ENCODE assay signal across 8 cellular contexts in the genomic region with DNA sequence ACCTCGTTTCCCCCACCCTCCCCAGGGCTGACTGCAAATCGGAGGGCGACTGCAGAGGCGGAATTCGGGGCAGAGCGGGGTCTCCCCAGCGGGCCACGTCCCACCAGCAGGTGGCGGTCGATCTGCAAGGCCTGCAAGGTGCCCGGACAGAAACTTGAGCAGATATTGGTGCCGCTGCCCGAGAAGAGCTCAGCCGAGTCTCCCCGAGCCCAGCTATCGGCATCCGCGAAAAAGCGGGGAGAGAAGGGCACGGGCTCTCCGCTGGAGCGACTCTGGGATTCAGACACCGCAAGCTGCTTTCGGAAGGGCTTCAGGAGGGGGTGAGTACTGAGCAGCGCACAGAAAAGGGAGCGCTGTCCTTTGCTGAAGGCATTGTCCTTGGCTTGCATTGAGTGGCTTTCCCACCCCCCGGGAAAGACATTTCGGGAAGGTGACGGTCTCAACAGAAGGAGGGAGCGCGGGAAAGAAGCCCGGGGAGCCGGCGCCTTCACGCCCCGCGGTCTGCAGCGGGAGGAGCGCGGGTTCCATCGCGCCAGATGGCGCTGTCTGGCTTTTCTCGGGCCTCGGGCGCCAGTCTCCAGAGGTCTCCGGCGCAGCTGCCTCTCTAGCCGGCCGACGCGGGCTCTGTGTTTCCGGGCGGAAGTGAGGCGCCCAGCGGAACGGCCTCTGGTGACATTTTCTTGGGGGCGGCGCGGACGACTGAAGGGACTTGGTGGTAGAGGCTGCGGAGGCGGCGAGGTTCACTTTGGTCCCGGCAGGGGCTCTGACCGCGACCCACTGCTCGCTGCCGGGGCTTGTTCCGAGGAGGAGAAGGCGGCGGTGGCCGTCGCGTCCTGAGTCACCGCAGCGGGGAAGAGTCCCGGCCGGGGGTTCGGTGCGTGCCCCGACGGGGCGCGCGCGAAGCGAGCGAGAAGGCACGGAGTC.
DNase-seq lines count a peak whose midpoint lies in the region; ATAC-seq and TF ChIP-seq lines count a peak whose summit lies in the region.

No MANE protein-coding gene starts in this region.

- H3K36me3 Mint-ChIP-seq in IgD-negative memory B cell = peaks cover 2% of the 10 kb centered on the region

- TF ChIP-seq POLR2A in erythroblast (IDR thresholded peaks at IDR 0.05; ENCODE audit: low read length) = peak; percentile 84

- peaks cover 27 to 37% (median 33%) of the 10 kb centered on the region in 3 donors for H3K4me1 Mint-ChIP-seq in IgD-negative memory B cell

- intact Hi-C loops in OCI-LY7 (cut with micrococcal nuclease; ENCODE audit: unreplicated experiment) = loop anchor here (2.0 to 10.0 kb wide), 3 partner anchors 25 to 79 kb away; partner anchors contain the start of gene HAUS1

- H3K4me3 ChIP-seq in OCI-LY7 (ENCODE audit: low read depth, low read length, poor library complexity, severe bottlenecking) (peak overlapping the region; percentile 97), mucosa of rectum (ENCODE audit: low read length in 2 of 2) (peak overlapping the region; percentile 80 to 96)

- H3K9me3 ChIP-seq in OCI-LY7 (ENCODE audit: low read length) (no peaks in the 10 kb centered on the region), mucosa of rectum (ENCODE audit: control insufficient read depth in 2 of 2, low read length in 2 of 2) (no peaks in the 10 kb centered on the region)

- peaks cover 4% of the 10 kb centered on the region; the same call in 1 of the 2 replicates for H3K36me3 ChIP-seq in OCI-LY7 (ENCODE audit: insufficient read depth, low read length)
- no peaks in the 10 kb centered on the region for H3K36me3 ChIP-seq in mucosa of rectum (ENCODE audit: control insufficient read depth in 2 of 2, insufficient read depth in 2 of 2, low read length in 2 of 2)

- CTCF ChIA-PET in OCI-LY7 (lab: Charles Lee; ENCODE audit: unreplicated experiment) = interaction anchor here (0.5 to 0.6 kb wide), 2 partner anchors 17 to 77 kb away, joined by 3 read pairs; no protein-coding TSS in a partner anchor

- H3K4me2 ChIP-seq in OCI-LY7 (ENCODE audit: low read length) = peak overlapping the region; percentile 90

- H3K9me3 Mint-ChIP-seq in IgD-negative memory B cell = no peaks in the 10 kb centered on the region

- H3K9me2 ChIP-seq in OCI-LY7 (ENCODE audit: insufficient read depth, low read length) = no peaks in the 10 kb centered on the region

- H3K27me3 Mint-ChIP-seq in IgD-negative memory B cell = no peaks in the 10 kb centered on the region

- BruUV-seq in OCI-LY7 (replicated peaks; lab: Mats Ljungman, UMichigan) = no TSS peak

- peak overlapping the region; percentile 74 for H3K27ac ChIP-seq in OCI-LY7 (ENCODE audit: low read depth, low read length, poor library complexity, severe bottlenecking)
- peak overlapping the region; percentile 87 to 88 for H3K27ac ChIP-seq in mucosa of rectum (ENCODE audit: low read depth in 2 of 2, low read length in 2 of 2)

- H3K27ac Mint-ChIP-seq in IgD-negative memory B cell = peak overlapping the region; percentile 97 to 98 (median 97)

- peaks cover 31% of the 10 kb centered on the region for H3K4me1 ChIP-seq in OCI-LY7 (ENCODE audit: insufficient read depth, low read length, poor library complexity, severe bottlenecking)
- peaks cover 5 to 11% of the 10 kb centered on the region in 2 donors for H3K4me1 ChIP-seq in mucosa of rectum (ENCODE audit: control insufficient read depth in 2 of 2, insufficient read depth in 2 of 2, low read length in 2 of 2)

- TF ChIP-seq CTCF in OCI-LY7 (conservative IDR thresholded peaks at IDR 0.05; ENCODE audit: low read length) = peak; percentile 78

- H3K9ac ChIP-seq in mucosa of rectum (ENCODE audit: low read depth in 1 of 2, low read length in 2 of 2) = peak overlapping the region; percentile 76 to 98

- no peaks in the 10 kb centered on the region for H3K27me3 ChIP-seq in mucosa of rectum (ENCODE audit: control insufficient read depth in 2 of 2, insufficient read depth in 2 of 2, low read length in 2 of 2)

- DNase-seq in DMS53 treated with DMSO at 0.1 percent for 48 hours (lab: John Stamatoyannopoulos, UW; ENCODE audit: unreplicated experiment) (peak; percentile 97), OCI-LY7 (ENCODE audit: low spot score) (peak; percentile 91), activated T-cell treated with anti-CD3 and anti-CD28 coated beads for 48 hours (ENCODE audit: low read depth) (peak; percentile 91), erythroblast (lab: John Stamatoyannopoulos, UW) (peak; percentile 96 to 98)
- DNase-seq in stimulated activated CD8-positive, alpha-beta memory T cell treated with anti-CD3 and anti-CD28 coated beads, Interleukin-4, amount 100 ng/mL, for 4 hours (ENCODE audit: low read depth in 2 of 2, low spot score in 1 of 2) = peak; percentile 86 to 89

- H3K79me2 ChIP-seq in OCI-LY7 (ENCODE audit: insufficient read depth, low read depth, low read length) = peaks cover 44% of the 10 kb centered on the region

- 0 out of 2 replicates have a peak, but pooled peaks cover 3% of the 10 kb centered on the region for H4K20me1 ChIP-seq in OCI-LY7 (ENCODE audit: insufficient read depth, low read length)

- peak; percentile 84 for ATAC-seq in GM21576 (IDR thresholded peaks at IDR 0.05; ENCODE audit: unreplicated experiment)

- POLR2A ChIA-PET in OCI-LY7 (lab: Charles Lee) = interaction anchor here (0.6 to 1.3 kb wide), 5 partner anchors 8 to 79 kb away, joined by 3 to 4 read pairs (median 3); no protein-coding TSS in a partner anchor

- H3K4me3 Mint-ChIP-seq in IgD-negative memory B cell = peak overlapping the region; percentile 94 to 100 (median 100)

- H2AFZ ChIP-seq in OCI-LY7 (ENCODE audit: low read length) = peak overlapping the region; percentile 84

Comparison
In these comparisons a context has a peak if more than half of its experiments do, and no peak if none do; other contexts are left out.
1. Peak in every context shown above with its lines: DNase-seq, ATAC-seq, H3K4me3 ChIP-seq and H3K27ac ChIP-seq.